1 cellular context compared by ENCODE assay signal in the genomic region with DNA sequence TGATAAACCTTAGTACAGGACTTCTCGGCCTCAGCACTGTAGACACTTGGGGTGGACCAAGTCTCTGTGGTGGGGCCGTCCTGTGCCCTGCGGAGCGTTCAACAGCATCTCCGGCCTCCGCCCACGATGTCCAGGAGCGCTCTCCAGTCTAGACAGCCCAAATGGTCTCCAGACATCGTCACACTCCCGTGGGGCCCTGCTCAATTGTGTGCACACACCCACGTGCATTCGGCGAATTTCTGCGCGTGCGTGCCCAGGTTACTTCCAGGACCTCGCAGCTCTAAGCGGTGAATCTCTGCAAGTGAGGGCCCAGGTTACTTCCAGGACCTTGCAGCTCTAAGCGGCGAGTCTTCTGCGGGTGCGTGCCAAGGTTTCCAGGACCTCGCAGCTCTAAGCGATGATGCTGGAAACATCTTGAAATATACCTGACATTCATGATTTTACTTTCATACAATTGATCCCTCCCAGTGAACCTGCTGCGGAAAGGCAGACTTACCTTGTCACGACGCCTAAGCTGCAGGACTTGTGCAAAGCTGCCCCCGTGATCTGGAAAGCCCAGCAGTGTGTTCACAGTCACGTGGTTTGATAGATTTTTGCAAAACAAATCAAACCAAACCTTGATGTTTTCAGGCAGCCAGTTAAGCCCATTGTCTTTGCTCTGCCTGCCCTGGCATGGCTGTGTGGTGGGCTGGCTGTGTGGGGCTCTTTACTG.
TF ChIP-seq lines count a peak whose summit lies in the region.

No MANE protein-coding gene starts in this region.

TF ChIP-seq in H1, 55 proteins besides CTCF, POLR2A, EP300 and RAD21 (continued from another document):
- no peak for TF ChIP-seq CTBP2 (IDR thresholded peaks at IDR 0.05; ENCODE audit: borderline replicate concordance, insufficient read depth, insufficient read length, low read length)
- no peak for TF ChIP-seq POU5F1 (IDR thresholded peaks at IDR 0.05; ENCODE audit: low read depth, low read length)
- no peak for TF ChIP-seq GTF2F1 (IDR thresholded peaks at IDR 0.05; ENCODE audit: borderline replicate concordance, low read depth, low read length)
- TF ChIP-seq TBP (IDR thresholded peaks at IDR 0.05; ENCODE audit: low read depth, low read length), result no peak
- no peak for TF ChIP-seq SIRT6 (IDR thresholded peaks at IDR 0.05; ENCODE audit: low read length)
- no peak for TF ChIP-seq CBX8 (IDR thresholded peaks at IDR 0.05; ENCODE audit: borderline replicate concordance, low read depth, low read length)
- no peak for TF ChIP-seq SP4 (IDR thresholded peaks at IDR 0.05; ENCODE audit: low read length)
